Comparison of ENCODE assay signal across 20 cellular contexts in the genomic region with DNA sequence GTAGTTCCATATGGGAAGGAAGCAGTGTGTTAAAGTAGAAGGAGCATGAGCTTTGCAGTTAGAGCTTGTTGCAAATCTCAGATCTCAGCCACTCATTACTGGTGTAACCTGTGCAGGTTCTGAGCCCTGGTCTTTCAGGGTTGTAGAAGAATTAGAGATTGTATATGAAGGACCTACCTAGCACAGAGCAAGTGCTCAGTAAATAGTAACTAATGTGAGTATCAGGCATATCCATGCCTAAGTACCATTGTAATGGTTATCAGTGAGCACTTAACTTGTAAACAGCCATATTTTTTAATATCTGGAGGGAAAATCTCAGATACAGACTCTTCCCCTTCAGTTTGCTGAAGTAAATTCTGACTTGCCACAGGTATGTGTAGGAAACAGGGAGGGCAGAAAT. TPM values are rescaled to one million over a fixed set of nuclear protein-coding genes. Genes with fewer than 3 reads are reported as not detected.
DNase-seq lines count a peak whose midpoint lies in the region; ATAC-seq and TF ChIP-seq lines count a peak whose summit lies in the region.
"Had no signal": no experiment of that assay in that cellular context is flagged by ENCODE, and none has a peak within 500 bp of the region (broad histone marks: within the 10 kb centered on the region; RNA-seq: fewer than 3 reads in every experiment).

No MANE protein-coding gene starts in this region.

- H3K36me3 ChIP-seq in Caco-2 (ENCODE audit: control insufficient read depth, insufficient read depth, low read length) (peaks cover 4% of the 10 kb centered on the region; the same call in 1 of the 2 replicates), Karpas-422 (ENCODE audit: insufficient read depth, low read length) (peaks cover 49% of the 10 kb centered on the region), smooth muscle cell (ENCODE audit: low read depth) (peaks cover 12% of the 10 kb centered on the region)

- intact Hi-C loops in Caco-2 (cut with micrococcal nuclease; ENCODE audit: unreplicated experiment): loop anchor here (2.0 to 5.0 kb wide), 4 partner anchors 129 to 584 kb away; a partner anchor contains a TSS

- H3K4me3 Mint-ChIP-seq in Caco-2 (ENCODE audit: unreplicated experiment) (no peak overlapping the region), mesothelial cell of epicardium (no peak overlapping the region)
- H3K4me3 Mint-ChIP-seq in activated naive CD8-positive, alpha-beta T cell treated with anti-CD3 and anti-CD28 coated beads for 36 hours: no peak overlapping the region

- H3K27ac Mint-ChIP-seq in Caco-2 (ENCODE audit: unreplicated experiment) (peak overlapping the region; percentile 65), mesothelial cell of epicardium (peak overlapping the region; percentile 13)
- peak overlapping the region; percentile 12 for H3K27ac Mint-ChIP-seq in activated naive CD8-positive, alpha-beta T cell treated with anti-CD3 and anti-CD28 coated beads for 36 hours

- H3K4me1 ChIP-seq in Caco-2 (peaks cover 16% of the 10 kb centered on the region), Karpas-422 (ENCODE audit: low read length) (no peaks in the 10 kb centered on the region), smooth muscle cell (ENCODE audit: low read depth) (no peaks in the 10 kb centered on the region)
- H3K4me1 ChIP-seq: BE2C had no signal

- H2AFZ ChIP-seq in Karpas-422 (ENCODE audit: low read length) (no peak overlapping the region), smooth muscle cell (ENCODE audit: low read depth) (no peak overlapping the region)

- no peaks in the 10 kb centered on the region for H3F3A ChIP-seq in smooth muscle cell (ENCODE audit: low read depth)

- peaks cover 69% of the 10 kb centered on the region for H3K36me3 Mint-ChIP-seq in Caco-2 (ENCODE audit: insufficient read depth, unreplicated experiment)
- peaks cover 26% of the 10 kb centered on the region for H3K36me3 Mint-ChIP-seq in activated naive CD8-positive, alpha-beta T cell treated with anti-CD3 and anti-CD28 coated beads for 36 hours
- peaks cover 23% of the 10 kb centered on the region for H3K36me3 Mint-ChIP-seq in mesothelial cell of epicardium

- no peak overlapping the region for H3K4me2 ChIP-seq in Karpas-422 (ENCODE audit: low read depth, low read length, poor library complexity, severe bottlenecking)
- H3K4me2 ChIP-seq in smooth muscle cell: no peak overlapping the region

- H4K20me1 ChIP-seq in Karpas-422 (ENCODE audit: insufficient read depth, low read depth, low read length) (no peaks in the 10 kb centered on the region), smooth muscle cell (ENCODE audit: low read depth) (peaks cover 24% of the 10 kb centered on the region)

- H3K9me3 Mint-ChIP-seq in Caco-2 (ENCODE audit: unreplicated experiment): no peaks in the 10 kb centered on the region
- H3K9me3 Mint-ChIP-seq in activated naive CD8-positive, alpha-beta T cell treated with anti-CD3 and anti-CD28 coated beads for 36 hours: no peaks in the 10 kb centered on the region
- H3K9me3 Mint-ChIP-seq in mesothelial cell of epicardium: no peaks in the 10 kb centered on the region

- TF ChIP-seq CTCF in C4-2B (conservative IDR thresholded peaks at IDR 0.05) (no peak), Caco-2 (IDR thresholded peaks at IDR 0.05; ENCODE audit: insufficient read depth in 1 of 2, low read depth in 1 of 2, low read length in 1 of 2, severe bottlenecking in 1 of 2, unreplicated experiment in 1 of 2) (no peak), mesothelial cell of epicardium (IDR thresholded peaks at IDR 0.05; ENCODE audit: unreplicated experiment) (no peak), smooth muscle cell (IDR thresholded peaks at IDR 0.05; ENCODE audit: borderline replicate concordance, insufficient read depth, poor library complexity, severe bottlenecking) (no peak)

- POLR2A ChIA-PET in Caco-2 (lab: Charles Lee): no interaction called here

- no peak for DNase-seq in Caco-2
- no peak for DNase-seq in activated naive CD8-positive, alpha-beta T cell treated with anti-CD3 and anti-CD28 coated beads for 36 hours
- no peak for DNase-seq in mesothelial cell of epicardium (ENCODE audit: low spot score in 2 of 2, unreplicated experiment in 2 of 2)
- no peak for DNase-seq in RPMI8226
- no peak for DNase-seq in Karpas-422
- DNase-seq in smooth muscle cell (lab: John Stamatoyannopoulos, UW; ENCODE audit: unreplicated experiment): no peak
- DNase-seq: activated CD8-positive, alpha-beta memory T cell treated with anti-CD3 and anti-CD28 coated beads for 24 hours; activated gamma-delta T cell treated with Interleukin-2 at 50 U/mL for 16 hours; BE2C; NCI-H187; NCI-H524; occipital lobe; OCI-M1; stimulated activated CD4-positive, alpha-beta T cell treated with anti-CD3 and anti-CD28 coated beads, Interleukin-4, amount 100 ng/mL, for 1 hour; stimulated activated CD8-positive, alpha-beta memory T cell treated with anti-CD3 and anti-CD28 coated beads, Interleukin-4, amount 100 ng/mL, for 48 hours had no signal

- ATAC-seq in GM18502 (IDR thresholded peaks at IDR 0.05; ENCODE audit: poor library complexity, unreplicated experiment): no peak

- BruUV-seq in Caco-2 (replicated peaks; lab: Mats Ljungman, UMichigan): no TSS peak

- H3K9ac ChIP-seq in Karpas-422 (ENCODE audit: low read length) (no peak overlapping the region), smooth muscle cell (ENCODE audit: low read depth) (no peak overlapping the region)

- H3K9me3 ChIP-seq in Caco-2: no peaks in the 10 kb centered on the region
- H3K9me3 ChIP-seq in Karpas-422 (ENCODE audit: low read length): no peaks in the 10 kb centered on the region
- no peaks in the 10 kb centered on the region for H3K9me3 ChIP-seq in smooth muscle cell (replicated peaks; ENCODE audit: low read depth)
- H3K9me3 ChIP-seq: BE2C, esophagus muscularis mucosa, thoracic aorta had no signal

- CTCF ChIA-PET in Caco-2 (lab: Charles Lee): interaction anchor here (0.6 to 0.8 kb wide), 2 partner anchors 206 to 600 kb away, joined by 3 read pairs; no protein-coding TSS in a partner anchor

- no peaks in the 10 kb centered on the region for H3K9me2 ChIP-seq in Karpas-422 (replicated peaks; ENCODE audit: insufficient read depth, low read length)

- H3K4me3 ChIP-seq in Caco-2 (ENCODE audit: low read depth, low read length) (no peak overlapping the region), Karpas-422 (ENCODE audit: low read length) (no peak overlapping the region), smooth muscle cell (no peak overlapping the region)
- H3K4me3 ChIP-seq: coronary artery, esophagus muscularis mucosa, thoracic aorta had no signal

- peak overlapping the region; percentile 49; the same call in 1 of the 2 replicates for H3K27ac ChIP-seq in C4-2B
- no peak overlapping the region for H3K27ac ChIP-seq in Karpas-422 (ENCODE audit: low read length)
- no peak overlapping the region for H3K27ac ChIP-seq in smooth muscle cell (ENCODE audit: low read depth)
- H3K27ac ChIP-seq: coronary artery, esophagus muscularis mucosa had no signal

- peaks cover 15% of the 10 kb centered on the region for H3K4me1 Mint-ChIP-seq in Caco-2 (ENCODE audit: low read depth, unreplicated experiment)
- H3K4me1 Mint-ChIP-seq in activated naive CD8-positive, alpha-beta T cell treated with anti-CD3 and anti-CD28 coated beads for 36 hours: peaks cover 2% of the 10 kb centered on the region
- H3K4me1 Mint-ChIP-seq in mesothelial cell of epicardium: peaks cover 13% of the 10 kb centered on the region

- H3K27me3 ChIP-seq in Caco-2 (replicated peaks; ENCODE audit: control insufficient read depth, insufficient read depth, low read length) (no peaks in the 10 kb centered on the region), Karpas-422 (ENCODE audit: low read length) (no peaks in the 10 kb centered on the region), smooth muscle cell (ENCODE audit: low read depth) (no peaks in the 10 kb centered on the region)
- H3K27me3 ChIP-seq: BE2C, esophagus muscularis mucosa had no signal

- H3K27me3 Mint-ChIP-seq in Caco-2 (ENCODE audit: insufficient read depth, unreplicated experiment) (no peaks in the 10 kb centered on the region), mesothelial cell of epicardium (ENCODE audit: low read depth) (no peaks in the 10 kb centered on the region)
- no peaks in the 10 kb centered on the region for H3K27me3 Mint-ChIP-seq in activated naive CD8-positive, alpha-beta T cell treated with anti-CD3 and anti-CD28 coated beads for 36 hours

- H3K79me2 ChIP-seq in Karpas-422 (ENCODE audit: low read length): peaks cover 20% of the 10 kb centered on the region
- no peaks in the 10 kb centered on the region for H3K79me2 ChIP-seq in smooth muscle cell (ENCODE audit: low read depth)

RNA-seq across cellular contexts. Expression of a gene that starts 59.3 kb away (rescaled TPM):
- total RNA-seq in Caco-2 (2022) (2.9 and 5.1 TPM in 2 replicates), mesothelial cell of epicardium (4.4 to 6.4 TPM (median 5.3 TPM) in 3 replicates), smooth muscle cell (2.4 TPM in 1 of 2 replicates, not detected in the other)
- 1 to 10 TPM; 5.3 to 6.5 TPM for total RNA-seq in activated naive CD8-positive, alpha-beta T cell treated with anti-CD3 and anti-CD28 coated beads for 36 hours
- 1.2 and 10.8 TPM in 2 replicates for total RNA-seq in Karpas-422 (2014; rRNA removed; shearing (Covaris generic); ENCODE audit: low replicate concordance)
- 3.8 and 5.4 TPM in 2 replicates for polyA plus RNA-seq in smooth muscle cell

Comparison
In these comparisons a context has a peak if more than half of its experiments do, and no peak if none do; other contexts are left out.
1. H3K27ac Mint-ChIP-seq: peak in every context shown above with its lines; median percentile 65 in Caco-2; 13 in mesothelial cell of epicardium; 12 in activated naive CD8-positive, alpha-beta T cell treated with anti-CD3 and anti-CD28 coated beads for 36 hours.